Comparison of ENCODE assay signal across 25 cellular contexts in the genomic region with DNA sequence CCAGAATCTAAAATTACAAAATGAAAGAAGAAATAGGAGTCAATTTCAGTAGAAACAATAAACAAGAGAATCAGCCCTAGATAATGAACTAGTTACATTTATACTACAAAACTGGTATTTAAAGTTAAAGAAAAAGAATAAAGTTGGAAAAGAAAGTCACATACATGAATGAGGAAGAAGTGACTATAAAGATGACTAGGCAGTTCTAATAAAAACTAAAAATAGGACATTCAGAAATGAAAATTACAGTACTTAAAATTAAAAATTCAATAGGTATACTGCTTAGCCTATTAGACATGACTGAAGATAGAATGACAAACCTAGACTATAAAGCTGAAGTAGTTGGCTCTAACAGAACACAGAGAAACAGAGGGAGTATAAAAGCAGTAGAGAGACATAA.
DNase-seq lines count a peak whose midpoint lies in the region; ATAC-seq and TF ChIP-seq lines count a peak whose summit lies in the region.
"Had no signal": no experiment of that assay in that cellular context is flagged by ENCODE, and none has a peak within 500 bp of the region (broad histone marks: within the 10 kb centered on the region; RNA-seq: fewer than 3 reads in every experiment).

No MANE protein-coding gene starts in this region.

- TF ChIP-seq CTCF in HCT116 (IDR thresholded peaks at IDR 0.05 in 2 of 3, conservative IDR thresholded peaks at IDR 0.05 in 1 of 3; ENCODE audit: borderline replicate concordance in 1 of 3, insufficient read depth in 1 of 3, low read depth in 2 of 3, low read length in 2 of 3): no peak
- TF ChIP-seq CTCF in PC-9 (conservative IDR thresholded peaks at IDR 0.05): no peak
- no peak for TF ChIP-seq CTCF in smooth muscle cell (IDR thresholded peaks at IDR 0.05; ENCODE audit: borderline replicate concordance, insufficient read depth, poor library complexity, severe bottlenecking)
- TF ChIP-seq CTCF in esophagus squamous epithelium (IDR thresholded peaks at IDR 0.05): no peak

- no peak overlapping the region for H3K4me3 ChIP-seq in HCT116 (replicated peaks in 1 of 2; ENCODE audit: low read depth in 1 of 2, low read length in 2 of 2)
- no peak overlapping the region for H3K4me3 ChIP-seq in PC-9
- H3K4me3 ChIP-seq in smooth muscle cell: no peak overlapping the region
- H3K4me3 ChIP-seq in esophagus squamous epithelium: no peak overlapping the region
- H3K4me3 ChIP-seq: body of pancreas, esophagus muscularis mucosa, HAP-1, Peyer's patch, testis had no signal

- H3F3A ChIP-seq in PC-9 (ENCODE audit: insufficient read depth, low read depth) (peaks cover 19% of the 10 kb centered on the region), smooth muscle cell (ENCODE audit: low read depth) (no peaks in the 10 kb centered on the region)

- H3K9me3 ChIP-seq in HCT116 (ENCODE audit: control insufficient read depth in 1 of 2, insufficient read depth in 1 of 2, low read depth in 1 of 2, low read length in 2 of 2) (no peaks in the 10 kb centered on the region), PC-9 (ENCODE audit: insufficient read depth, low read depth) (peaks cover 23% of the 10 kb centered on the region; the same call in 1 of the 2 replicates), smooth muscle cell (replicated peaks; ENCODE audit: low read depth) (no peaks in the 10 kb centered on the region), esophagus squamous epithelium (no peaks in the 10 kb centered on the region)
- H3K9me3 ChIP-seq: body of pancreas, esophagus muscularis mucosa, HAP-1, Peyer's patch, testis had no signal

- no peak for TF ChIP-seq RAD21 in HCT116 (IDR thresholded peaks at IDR 0.05; ENCODE audit: low read depth)

- H3K79me2 ChIP-seq in HCT116 (ENCODE audit: insufficient read depth, low read length) (no peaks in the 10 kb centered on the region), PC-9 (ENCODE audit: low read depth) (no peaks in the 10 kb centered on the region), smooth muscle cell (ENCODE audit: low read depth) (no peaks in the 10 kb centered on the region)
- H3K79me2 ChIP-seq: parathyroid adenoma had no signal

- no peak for TF ChIP-seq POLR2A in HCT116 (IDR thresholded peaks at IDR 0.05; ENCODE audit: borderline replicate concordance, extremely low read depth, insufficient read depth, insufficient read length)
- no peak for TF ChIP-seq POLR2A in esophagus squamous epithelium (IDR thresholded peaks at IDR 0.05)

- H3K36me3 ChIP-seq in HCT116 (ENCODE audit: control insufficient read depth in 1 of 2, insufficient read depth in 2 of 2, low read length in 2 of 2): no peaks in the 10 kb centered on the region
- no peaks in the 10 kb centered on the region for H3K36me3 ChIP-seq in PC-9 (ENCODE audit: low read depth)
- H3K36me3 ChIP-seq in smooth muscle cell (ENCODE audit: low read depth): no peaks in the 10 kb centered on the region
- no peaks in the 10 kb centered on the region for H3K36me3 ChIP-seq in esophagus squamous epithelium
- H3K36me3 ChIP-seq: esophagus muscularis mucosa, HAP-1, Peyer's patch had no signal

- H3K4me2 ChIP-seq in HCT116 (ENCODE audit: low read length): peak overlapping the region; percentile 55; the same call in 1 of the 2 replicates
- H3K4me2 ChIP-seq in PC-9: no peak overlapping the region
- peak overlapping the region; percentile 9 for H3K4me2 ChIP-seq in smooth muscle cell
- H3K4me2 ChIP-seq: KMS-11 had no signal

- ATAC-seq in HCT116: no peak
- ATAC-seq: activated CD8-positive, alpha-beta memory T cell treated with anti-CD3 and anti-CD28 coated beads, Interleukin-2, amount 10 ng/mL, durations not matched to agents 7 days and 5 days; body of pancreas; CD8-positive, alpha-beta T cell; naive thymus-derived CD8-positive, alpha-beta T cell; right cardiac atrium had no signal

- H3K9ac ChIP-seq in HCT116 (ENCODE audit: low read length) (no peak overlapping the region), smooth muscle cell (ENCODE audit: low read depth) (no peak overlapping the region)
- H3K9ac ChIP-seq: KMS-11, parathyroid adenoma had no signal

- CTCF ChIA-PET in HCT116 (lab: Charles Lee): no interaction called here
- CTCF ChIA-PET in PC-9 (lab: Charles Lee): no interaction called here

- POLR2A ChIA-PET in HCT116 (lab: Charles Lee) (no interaction called here), PC-9 (lab: Charles Lee; ENCODE audit: unreplicated experiment) (interaction anchor here (0.6 to 0.7 kb wide), 2 partner anchors 18 to 761 kb away, joined by 3 to 10 read pairs; no protein-coding TSS in a partner anchor)

- intact Hi-C loops in HCT116 (cut with micrococcal nuclease): no loop called here
- intact Hi-C loops in PC-9 (cut with micrococcal nuclease; ENCODE audit: unreplicated experiment): loop anchor here (5.0 kb wide), 1 partner anchor 115 kb away; no protein-coding TSS in a partner anchor
- intact Hi-C loops in esophagus squamous epithelium (cut with DNase I): no loop called here

- peaks cover 8 to 37% of the 10 kb centered on the region in 2 experiments for H3K4me1 ChIP-seq in HCT116 (ENCODE audit: control insufficient read depth in 1 of 2, insufficient read depth in 2 of 2, low read length in 2 of 2)
- H3K4me1 ChIP-seq in PC-9 (replicated peaks; ENCODE audit: insufficient read depth): peaks cover 57% of the 10 kb centered on the region
- H3K4me1 ChIP-seq in smooth muscle cell (ENCODE audit: low read depth): no peaks in the 10 kb centered on the region
- H3K4me1 ChIP-seq in esophagus squamous epithelium: peaks cover 0 to 17% (median 3%) of the 10 kb centered on the region in 3 donors
- H3K4me1 ChIP-seq: body of pancreas, HAP-1, parathyroid adenoma had no signal

- H3K27ac ChIP-seq in HCT116 (ENCODE audit: low read depth, low read length): no peak overlapping the region
- H3K27ac ChIP-seq in PC-9: peak overlapping the region; percentile 73
- H3K27ac ChIP-seq in epithelial cell of prostate: peak overlapping the region; percentile 48
- peak overlapping the region; percentile 77 for H3K27ac ChIP-seq in smooth muscle cell (ENCODE audit: low read depth)
- H3K27ac ChIP-seq in esophagus squamous epithelium: peak overlapping the region in 1 of 4 donors; percentile 61
- H3K27ac ChIP-seq: body of pancreas, KMS-11, parathyroid adenoma, Peyer's patch, testis had no signal

- RAD21 ChIA-PET in HCT116 (lab: Charles Lee; ENCODE audit: low non-redundant PET in 1 of 2, low total read pairs in 2 of 2, uncharacterized antibody in 2 of 2, unreplicated experiment in 2 of 2): no interaction called here

- H3K27me3 ChIP-seq in HCT116 (ENCODE audit: insufficient read depth, low read length) (no peaks in the 10 kb centered on the region), PC-9 (ENCODE audit: insufficient read depth, low read depth) (no peaks in the 10 kb centered on the region), smooth muscle cell (ENCODE audit: low read depth) (no peaks in the 10 kb centered on the region), esophagus squamous epithelium (no peaks in the 10 kb centered on the region)
- H3K27me3 ChIP-seq: body of pancreas, esophagus muscularis mucosa, Peyer's patch, testis had no signal

- H2AFZ ChIP-seq in HCT116 (ENCODE audit: low read depth, low read length, poor library complexity, severe bottlenecking): peak overlapping the region; percentile 97
- H2AFZ ChIP-seq in PC-9: no peak overlapping the region
- H2AFZ ChIP-seq in smooth muscle cell (ENCODE audit: low read depth): peak overlapping the region; percentile 50
- H2AFZ ChIP-seq: parathyroid adenoma had no signal

- no TSS peak for BruUV-seq in HCT116 (replicated peaks; lab: Mats Ljungman, UMichigan)
- BruUV-seq in PC-9 (replicated peaks; lab: Mats Ljungman, UMichigan): no TSS peak

- H4K20me1 ChIP-seq in HCT116 (ENCODE audit: insufficient read depth) (no peaks in the 10 kb centered on the region), PC-9 (ENCODE audit: insufficient read depth) (no peaks in the 10 kb centered on the region), smooth muscle cell (ENCODE audit: low read depth) (no peaks in the 10 kb centered on the region)

- no peaks in the 10 kb centered on the region for H3K9me2 ChIP-seq in HCT116 (ENCODE audit: insufficient read depth)
- 0 out of 2 replicates have a peak, but pooled peaks cover 3% of the 10 kb centered on the region for H3K9me2 ChIP-seq in PC-9 (ENCODE audit: insufficient read depth)

- no peak for DNase-seq in HCT116 (ENCODE audit: low read depth, low spot score)
- DNase-seq in PC-9: no peak
- DNase-seq in epithelial cell of prostate (ENCODE audit: low read depth, low spot score): no peak
- DNase-seq in smooth muscle cell (lab: John Stamatoyannopoulos, UW; ENCODE audit: unreplicated experiment): no peak
- no peak for DNase-seq in NCI-H2196 (lab: John Stamatoyannopoulos, UW; ENCODE audit: unreplicated experiment)
- no peak for DNase-seq in NCI-H226
- no peak for DNase-seq in esophagus squamous epithelium (lab: John Stamatoyannopoulos, UW)
- DNase-seq: activated CD4-positive, alpha-beta T cell treated with anti-CD3 and anti-CD28 coated beads, Interleukin-2, amount 10 ng/mL, durations not matched to agents 24 days and 14 days; activated CD8-positive, alpha-beta memory T cell treated with anti-CD3 and anti-CD28 coated beads, Interleukin-2, amount 10 ng/mL, durations not matched to agents 7 days and 5 days; body of pancreas; CD8-positive, alpha-beta T cell; effector memory CD4-positive, alpha-beta T cell; GF-D8; naive thymus-derived CD8-positive, alpha-beta T cell; NCI-H1092 treated with DMSO at 0.1 percent for 48 hours; NCI-H2029; NCI-H345; Peyer's patch; right cardiac atrium; T-helper 2 cell; testis had no signal

TF ChIP-seq in HCT116, 20 proteins besides CTCF, POLR2A, EP300 and RAD21 (continues in another document):
- TF ChIP-seq POLR2AphosphoS5 (IDR thresholded peaks at IDR 0.05; ENCODE audit: low read depth, low read length) (no peak), SIN3A (IDR thresholded peaks at IDR 0.05; ENCODE audit: low read depth) (no peak), SRF (IDR thresholded peaks at IDR 0.05; ENCODE audit: low read depth) (no peak), EGR1 (IDR thresholded peaks at IDR 0.05; ENCODE audit: low read depth) (no peak), CEBPB (IDR thresholded peaks at IDR 0.05; ENCODE audit: low read depth) (no peak), ZFX (IDR thresholded peaks at IDR 0.05) (no peak)
- TF ChIP-seq, protein P1, sequence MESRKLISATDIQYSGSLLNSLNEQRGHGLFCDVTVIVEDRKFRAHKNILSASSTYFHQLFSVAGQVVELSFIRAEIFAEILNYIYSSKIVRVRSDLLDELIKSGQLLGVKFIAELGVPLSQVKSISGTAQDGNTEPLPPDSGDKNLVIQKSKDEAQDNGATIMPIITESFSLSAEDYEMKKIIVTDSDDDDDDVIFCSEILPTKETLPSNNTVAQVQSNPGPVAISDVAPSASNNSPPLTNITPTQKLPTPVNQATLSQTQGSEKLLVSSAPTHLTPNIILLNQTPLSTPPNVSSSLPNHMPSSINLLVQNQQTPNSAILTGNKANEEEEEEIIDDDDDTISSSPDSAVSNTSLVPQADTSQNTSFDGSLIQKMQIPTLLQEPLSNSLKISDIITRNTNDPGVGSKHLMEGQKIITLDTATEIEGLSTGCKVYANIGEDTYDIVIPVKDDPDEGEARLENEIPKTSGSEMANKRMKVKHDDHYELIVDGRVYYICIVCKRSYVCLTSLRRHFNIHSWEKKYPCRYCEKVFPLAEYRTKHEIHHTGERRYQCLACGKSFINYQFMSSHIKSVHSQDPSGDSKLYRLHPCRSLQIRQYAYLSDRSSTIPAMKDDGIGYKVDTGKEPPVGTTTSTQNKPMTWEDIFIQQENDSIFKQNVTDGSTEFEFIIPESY (IDR thresholded peaks at IDR 0.05; ENCODE audit: extremely low read depth, insufficient replicate concordance, low read length): no peak
